In genomic region chr7:91212592-91212991, GRCh38 we compare ENCODE assay signal across 24 cellular contexts. TPM values are rescaled to one million over a fixed set of nuclear protein-coding genes. Genes with fewer than 3 reads are reported as not detected.
DNase-seq lines count a peak whose midpoint lies in the region; ATAC-seq, FAIRE-seq and TF ChIP-seq lines count a peak whose summit lies in the region.
"Had no signal": no experiment of that assay in that cellular context is flagged by ENCODE, and none has a peak within 500 bp of the region (broad histone marks: within the 10 kb centered on the region; RNA-seq: fewer than 3 reads in every experiment).

No MANE protein-coding gene starts in this region.

- H3K9me3 ChIP-seq in K562 (replicated peaks; ENCODE audit: control insufficient read depth, insufficient read depth, low read depth, low read length) (no peaks in the 10 kb centered on the region), skeletal muscle tissue (ENCODE audit: control insufficient read depth in 3 of 3, low read length in 3 of 3) (peaks cover 0 to 2% (median 0%) of the 10 kb centered on the region in 3 donors)
- H3K9me3 ChIP-seq: A549, suprapubic skin had no signal

- CTCF ChIA-PET in K562 (lab: Yijun Ruan, JAX; ENCODE audit: low intra/inter-chr PET ratio): no interaction called here

- ATAC-seq in Right ventricle myocardium superior (ENCODE audit: poor library complexity) (peak; percentile 69), K562 (peak; percentile 34; the same call in 2 of the 3 replicates)
- no peak for ATAC-seq in natural killer cell treated with Interleukin-12 subunit alpha and Interleukin-12 subunit beta and Interleukin-15 and Interleukin-18, amount 100 ng/mL, for 72 hours
- ATAC-seq: A549, foreskin keratinocyte, GM12878 had no signal

- H3K4me3 ChIP-seq in K562 (no peak overlapping the region), skeletal muscle tissue (ENCODE audit: low read length in 3 of 3) (no peak overlapping the region)
- H3K4me3 ChIP-seq: A549, GM12878, suprapubic skin had no signal

- BruUV-seq in K562 (replicated peaks; lab: Mats Ljungman, UMichigan): no TSS peak

- no peaks in the 10 kb centered on the region for H3K9me1 ChIP-seq in K562 (ENCODE audit: control insufficient read depth, insufficient read depth, low read length)

- H3K4me1 ChIP-seq in K562 (replicated peaks in 1 of 2; ENCODE audit: control insufficient read depth in 2 of 2, insufficient read depth in 2 of 2, low read length in 2 of 2) (no peaks in the 10 kb centered on the region), skeletal muscle tissue (ENCODE audit: control insufficient read depth in 3 of 3, insufficient read depth in 3 of 3, low read length in 3 of 3) (peaks cover 0 to 6% (median 0%) of the 10 kb centered on the region in 3 donors)
- H3K4me1 ChIP-seq: A549, foreskin keratinocyte, suprapubic skin had no signal

- no peak for TF ChIP-seq RAD21 in K562 (CRISPR knock-in tag; conservative IDR thresholded peaks at IDR 0.05 in 1 of 2, IDR thresholded peaks at IDR 0.05 in 1 of 2)

- TF ChIP-seq CTCF in K562 (IDR thresholded peaks at IDR 0.05 in 2 of 3, conservative IDR thresholded peaks at IDR 0.05 in 1 of 3; ENCODE audit: insufficient read depth in 2 of 3, low read depth in 1 of 3, low read length in 3 of 3): no peak

- in situ Hi-C loops in K562 (cut with MboI): no loop called here

- H3K9ac ChIP-seq in K562 (ENCODE audit: insufficient read depth in 1 of 2, low read depth in 2 of 2, low read length in 2 of 2) (no peak overlapping the region), skeletal muscle tissue (ENCODE audit: low read depth in 1 of 3, low read length in 3 of 3) (no peak overlapping the region)

- no peak overlapping the region for H3K27ac Mint-ChIP-seq in natural killer cell treated with Interleukin-12 subunit alpha and Interleukin-12 subunit beta and Interleukin-15 and Interleukin-18, amount 100 ng/mL, for 72 hours
- H3K27ac Mint-ChIP-seq: activated CD4-positive, alpha-beta T cell treated with anti-CD3 and anti-CD28 coated beads, Interleukin-2, amount 10 ng/mL, durations not matched to agents 24 days and 14 days; CD14-positive monocyte; nephron had no signal

- H3K4me2 ChIP-seq in K562 (ENCODE audit: insufficient read depth, low read length): no peak overlapping the region
- H3K4me2 ChIP-seq: A549 had no signal

- H3K36me3 ChIP-seq in K562 (ENCODE audit: control insufficient read depth, insufficient read depth, low read length) (no peaks in the 10 kb centered on the region), skeletal muscle tissue (ENCODE audit: control insufficient read depth in 3 of 3, insufficient read depth in 3 of 3, low read length in 3 of 3) (no peaks in the 10 kb centered on the region)
- H3K36me3 ChIP-seq: suprapubic skin had no signal

- H4K20me1 ChIP-seq in K562 (replicated peaks; ENCODE audit: control insufficient read depth, insufficient read depth, low read length): no peaks in the 10 kb centered on the region

- TF ChIP-seq EP300 in K562 (IDR thresholded peaks at IDR 0.05; ENCODE audit: low read length): no peak

- no peak for FAIRE-seq in K562 (lab: Jason Lieb, UNC)
- FAIRE-seq: A549, endometrium, G401.6, GM12878 had no signal

- no peaks in the 10 kb centered on the region for H3K79me2 ChIP-seq in K562 (ENCODE audit: control insufficient read depth, insufficient read depth, low read length)

- intact Hi-C loops in Right ventricle myocardium superior (cut with DNase I) (no loop called here), cardiac septum (cut with DNase I) (no loop called here), K562 (cut with micrococcal nuclease) (no loop called here)

- DNase-seq in Right ventricle myocardium superior: no peak
- no peak for DNase-seq in cardiac septum (ENCODE audit: low spot score)
- no peak for DNase-seq in K562 (ENCODE audit: extremely low read depth in 1 of 4, low spot score in 3 of 4)
- DNase-seq in iPS-NIHi11 (ENCODE audit: low spot score): peak; percentile 19
- no peak for DNase-seq in activated CD4-positive, alpha-beta T cell treated with anti-CD3 and anti-CD28 coated beads for 4 hours
- DNase-seq in natural killer cell treated with Interleukin-12 subunit alpha and Interleukin-12 subunit beta and Interleukin-15 and Interleukin-18, amount 100 ng/mL, for 72 hours (ENCODE audit: low spot score): no peak
- DNase-seq in KG1 (lab: John Stamatoyannopoulos, UW): no peak
- DNase-seq: activated CD4-positive, alpha-beta T cell treated with anti-CD3 and anti-CD28 coated beads, Interleukin-2, amount 10 ng/mL, durations not matched to agents 24 days and 14 days; activated gamma-delta T cell; foreskin keratinocyte; HCEC 1CT; kidney glomerular epithelial cell; mesendoderm; NCI-H1436 treated with DMSO at 0.1 percent for 48 hours; NK-92 treated with Interleukin-12 subunit alpha and Interleukin-12 subunit beta, amount 100 ng/mL, for 24 hours; stimulated activated CD4-positive, alpha-beta T cell treated with anti-CD3 and anti-CD28 coated beads, Interleukin-15, amount 100 ng/mL, for 24 hours had no signal

- no peaks in the 10 kb centered on the region for H3K9me3 Mint-ChIP-seq in natural killer cell treated with Interleukin-12 subunit alpha and Interleukin-12 subunit beta and Interleukin-15 and Interleukin-18, amount 100 ng/mL, for 72 hours
- H3K9me3 Mint-ChIP-seq: activated CD4-positive, alpha-beta T cell treated with anti-CD3 and anti-CD28 coated beads, Interleukin-2, amount 10 ng/mL, durations not matched to agents 24 days and 14 days had no signal

- H3K27me3 Mint-ChIP-seq in natural killer cell treated with Interleukin-12 subunit alpha and Interleukin-12 subunit beta and Interleukin-15 and Interleukin-18, amount 100 ng/mL, for 72 hours: no peaks in the 10 kb centered on the region
- H3K27me3 Mint-ChIP-seq: activated CD4-positive, alpha-beta T cell treated with anti-CD3 and anti-CD28 coated beads, Interleukin-2, amount 10 ng/mL, durations not matched to agents 24 days and 14 days had no signal

- H3K36me3 Mint-ChIP-seq in natural killer cell treated with Interleukin-12 subunit alpha and Interleukin-12 subunit beta and Interleukin-15 and Interleukin-18, amount 100 ng/mL, for 72 hours: no peaks in the 10 kb centered on the region

- no peaks in the 10 kb centered on the region for H3K4me1 Mint-ChIP-seq in natural killer cell treated with Interleukin-12 subunit alpha and Interleukin-12 subunit beta and Interleukin-15 and Interleukin-18, amount 100 ng/mL, for 72 hours (ENCODE audit: low read depth in 2 of 2)
- H3K4me1 Mint-ChIP-seq: activated CD4-positive, alpha-beta T cell treated with anti-CD3 and anti-CD28 coated beads, Interleukin-2, amount 10 ng/mL, durations not matched to agents 24 days and 14 days; CD14-positive monocyte; nephron had no signal

- TF ChIP-seq POLR2A in K562 (conservative IDR thresholded peaks at IDR 0.05): no peak

- H2AFZ ChIP-seq in K562 (ENCODE audit: low read depth, low read length): no peak overlapping the region

- H3K27me3 ChIP-seq in K562 (ENCODE audit: control insufficient read depth in 2 of 2, insufficient read depth in 2 of 2, low read length in 2 of 2) (peaks cover 10 to 20% of the 10 kb centered on the region in 2 experiments), skeletal muscle tissue (ENCODE audit: control insufficient read depth in 3 of 3, insufficient read depth in 3 of 3, low read length in 3 of 3) (no peaks in the 10 kb centered on the region)
- H3K27me3 ChIP-seq: foreskin keratinocyte, suprapubic skin had no signal

- 4% methylated on average over 7 of the region's 7 CpGs for WGBS in K562 (ENCODE audit: insufficient coverage, low coverage, missing lambda C conversion rate)

- no peak overlapping the region for H3K4me3 Mint-ChIP-seq in natural killer cell treated with Interleukin-12 subunit alpha and Interleukin-12 subunit beta and Interleukin-15 and Interleukin-18, amount 100 ng/mL, for 72 hours
- H3K4me3 Mint-ChIP-seq: activated CD4-positive, alpha-beta T cell treated with anti-CD3 and anti-CD28 coated beads, Interleukin-2, amount 10 ng/mL, durations not matched to agents 24 days and 14 days; CD14-positive monocyte; nephron had no signal

- POLR2A ChIA-PET in K562 (lab: Yijun Ruan, JAX): interaction anchor here (0.6 to 0.8 kb wide), 2 partner anchors 134 to 721 kb away, joined by 3 read pairs; no protein-coding TSS in a partner anchor

- no peak overlapping the region for H3K27ac ChIP-seq in K562 (ENCODE audit: extremely low read depth, low read depth, low read length)
- peak overlapping the region; percentile 36 for H3K27ac ChIP-seq in skeletal muscle tissue (ENCODE audit: low read depth, low read length)
- H3K27ac ChIP-seq: A549, foreskin keratinocyte, suprapubic skin had no signal

TF ChIP-seq in K562, 482 proteins besides CTCF, POLR2A, EP300 and RAD21 (continues in another document):
- TF ChIP-seq GATA2 (CRISPR knock-in tag; IDR thresholded peaks at IDR 0.05) (no peak), ZBED1 (IDR thresholded peaks at IDR 0.05) (no peak), TCFL5 (CRISPR knock-in tag; conservative IDR thresholded peaks at IDR 0.05) (no peak), NCOA2 (IDR thresholded peaks at IDR 0.05; ENCODE audit: partially characterized antibody in 2 of 2) (no peak), ZNF79 (CRISPR knock-in tag; IDR thresholded peaks at IDR 0.05; ENCODE audit: low read depth) (no peak), RB1 (IDR thresholded peaks at IDR 0.05; ENCODE audit: low read depth) (no peak)

RNA-seq across cellular contexts. Expression of gene FZD1, which starts 51.6 kb away (rescaled TPM):
- total RNA-seq in Right ventricle myocardium superior (8.6 TPM), cardiac septum (23.1 TPM), K562 (2014; rRNA removed) (3.7 and 4.4 TPM in 2 replicates), K562 (2014; rRNA removed; fragmentation: Illumina TruSeq; extraction: Trizol) (1.8 and 1.9 TPM in 2 replicates), K562 (2015; rRNA removed; fragmentation: Illumina TruSeq; extraction: Trizol) (2.4 and 2.5 TPM in 2 replicates), K562 (2021) (4.9 and 5.1 TPM in 2 replicates), skeletal muscle tissue (11.5 TPM)
- 2.7 and 4.4 TPM in 2 replicates for total RNA-seq in K562 (2011; cell fraction: chromatin; rRNA removed; ENCODE audit: low replicate concordance)
- 7.2 and 7.8 TPM in 2 replicates for total RNA-seq in K562 (2011; cell fraction: nucleolus; rRNA removed)
- total RNA-seq in K562 (2011; cell fraction: nucleoplasm; rRNA removed): 4.8 and 5.5 TPM in 2 replicates
- polyA plus RNA-seq in K562 (2011; rRNA removed) (0.60 and 1.0 TPM in 2 replicates), K562 (2014; fragmentation: Illumina TruSeq; extraction: Trizol) (1.7 and 2.1 TPM in 2 replicates), K562 (2014; fragmentation: Nextera tagmentation; extraction: Ambion mirVana) (under 1 TPM; 0.25 to 0.27 TPM), K562 (2014; rRNA removed) (2.7 and 3.0 TPM in 2 replicates)
- 0.75 and 2.3 TPM in 2 replicates for polyA plus RNA-seq in K562 (2011; cell fraction: cytosol; rRNA removed)
- 0.86 and 1.7 TPM in 2 replicates for polyA plus RNA-seq in K562 (2011; cell fraction: nucleus; rRNA removed)
- polyA plus RNA-seq in K562 (2012): 2.5 and 2.8 TPM in 2 replicates
- 0.93 and 1.8 TPM in 2 replicates for polyA minus RNA-seq in K562 (2011; rRNA and poly(A)+ RNA removed)
- 2.3 and 2.6 TPM in 2 replicates for polyA minus RNA-seq in K562 (2011; cell fraction: cytosol; rRNA and poly(A)+ RNA removed)
- 3.0 and 3.4 TPM in 2 replicates for polyA minus RNA-seq in K562 (2011; cell fraction: nucleus; rRNA and poly(A)+ RNA removed)
- under 1 TPM in 1 of 2 donors, not detected in 1; 0.29 TPM for total RNA-seq in natural killer cell treated with Interleukin-12 subunit alpha and Interleukin-12 subunit beta and Interleukin-15 and Interleukin-18, amount 100 ng/mL, for 72 hours

Comparison
In these comparisons a context has a peak if more than half of its experiments do, and no peak if none do; other contexts are left out.
1. ATAC-seq: peak in Right ventricle myocardium superior (single experiment) and K562 (single experiment); none in natural killer cell treated with Interleukin-12 subunit alpha and Interleukin-12 subunit beta and Interleukin-15 and Interleukin-18, amount 100 ng/mL, for 72 hours (0 of 2).